In the genomic region with DNA sequence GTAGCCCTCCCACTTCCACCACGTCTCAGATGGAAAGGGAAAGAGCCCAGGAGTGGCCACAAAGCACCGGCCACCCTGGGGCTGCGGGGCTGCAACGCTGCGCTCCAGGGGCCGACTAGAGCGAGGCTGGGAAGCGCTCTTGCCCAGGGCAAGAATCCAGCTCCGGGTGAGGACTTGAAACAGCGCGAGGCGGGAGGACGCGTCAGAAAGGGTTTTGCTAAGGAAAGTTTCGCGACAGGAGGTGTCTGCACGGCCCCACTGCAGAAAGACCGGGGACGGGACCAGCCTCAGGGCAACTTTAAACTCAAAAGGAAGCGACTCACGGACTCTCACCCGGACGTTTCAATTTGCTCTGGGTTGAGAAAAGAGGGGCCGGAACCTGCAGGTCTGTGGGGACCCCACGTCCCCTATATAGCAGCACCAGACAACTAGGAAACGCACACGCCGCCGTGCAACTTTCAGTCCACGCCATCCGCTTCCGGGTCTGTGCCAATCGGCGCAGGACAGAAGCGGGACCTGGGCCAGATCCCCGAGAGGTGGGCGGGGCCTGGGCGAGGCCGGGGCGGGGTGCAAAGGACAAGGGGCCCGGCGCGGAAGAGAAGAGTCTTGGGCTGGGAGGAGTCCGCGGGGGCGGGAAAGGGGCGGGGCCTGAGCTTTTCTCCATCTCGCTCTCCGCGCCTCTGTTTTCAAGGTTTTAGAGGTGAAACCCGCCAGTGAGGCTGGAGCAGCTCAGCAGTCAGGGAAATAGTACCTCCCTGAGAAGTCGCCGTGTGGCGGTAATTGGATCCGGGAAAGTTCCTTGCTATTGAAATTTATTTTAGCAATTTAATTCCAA, we compare ENCODE assay signal across 8 cellular contexts. TPM values are rescaled to one million over a fixed set of nuclear protein-coding genes. Genes with fewer than 3 reads are reported as not detected.
DNase-seq lines count a peak whose midpoint lies in the region; ATAC-seq lines count a peak whose summit lies in the region.

A gene (minus strand): TSS at position 488 of the 835 bp plus-strand sequence. CDS start 6,792 bp downstream, outside the sequence.

- DNase-seq in AML-193 (lab: John Stamatoyannopoulos, UW) (peak; percentile 90 to 91), NCI-H524 (lab: John Stamatoyannopoulos, UW) (peak; percentile 72 to 81), cortex of kidney (lab: John Stamatoyannopoulos, UW) (peak; percentile 33), left lobe of liver (ENCODE audit: low spot score) (peak; percentile 92)
- peak; percentile 100 for DNase-seq in activated CD4-positive, alpha-beta T cell treated with anti-CD3 and anti-CD28 coated beads, Interleukin-2, amount 10 ng/mL, durations not matched to agents 24 days and 14 days
- DNase-seq in stimulated activated CD4-positive, alpha-beta T cell treated with anti-CD3 and anti-CD28 coated beads, Interleukin-1b, Interleukin-23, amount 100 ng/mL, for 48 hours, result peak; percentile 99

- H3K4me1 Mint-ChIP-seq in activated CD4-positive, alpha-beta T cell treated with anti-CD3 and anti-CD28 coated beads, Interleukin-2, amount 10 ng/mL, durations not matched to agents 24 days and 14 days, result peaks cover 15% of the 10 kb centered on the region

- intact Hi-C loops in activated CD4-positive, alpha-beta T cell treated with anti-CD3 and anti-CD28 coated beads, Interleukin-2, amount 10 ng/mL, durations not matched to agents 24 days and 14 days (cut with micrococcal nuclease), result loop anchor here (1.0 to 10.0 kb wide), 7 partner anchors 20 to 468 kb away; a partner anchor contains a TSS

- peaks cover 44% of the 10 kb centered on the region for H3K36me3 Mint-ChIP-seq in activated CD4-positive, alpha-beta T cell treated with anti-CD3 and anti-CD28 coated beads, Interleukin-2, amount 10 ng/mL, durations not matched to agents 24 days and 14 days (ENCODE audit: low read depth)

- peaks cover 24% of the 10 kb centered on the region for H3K9me3 Mint-ChIP-seq in activated CD4-positive, alpha-beta T cell treated with anti-CD3 and anti-CD28 coated beads, Interleukin-2, amount 10 ng/mL, durations not matched to agents 24 days and 14 days

- ATAC-seq in GM19043 (IDR thresholded peaks at IDR 0.05; ENCODE audit: low read depth, unreplicated experiment) (peak; percentile 95), HG03342 (IDR thresholded peaks at IDR 0.05; ENCODE audit: unreplicated experiment) (peak; percentile 95), left lobe of liver (peak; percentile 100)

- peak within 1 kb of the TSS; percentile 95 for H3K27ac Mint-ChIP-seq in activated CD4-positive, alpha-beta T cell treated with anti-CD3 and anti-CD28 coated beads, Interleukin-2, amount 10 ng/mL, durations not matched to agents 24 days and 14 days

- H3K4me3 Mint-ChIP-seq in activated CD4-positive, alpha-beta T cell treated with anti-CD3 and anti-CD28 coated beads, Interleukin-2, amount 10 ng/mL, durations not matched to agents 24 days and 14 days, result peak within 1 kb of the TSS; percentile 97

- no peaks in the 10 kb centered on the region for H3K27me3 Mint-ChIP-seq in activated CD4-positive, alpha-beta T cell treated with anti-CD3 and anti-CD28 coated beads, Interleukin-2, amount 10 ng/mL, durations not matched to agents 24 days and 14 days

RNA-seq across cellular contexts. Expression of the gene that starts here (rescaled TPM):
- 8.9 TPM in 2 replicates for total RNA-seq in activated CD4-positive, alpha-beta T cell treated with anti-CD3 and anti-CD28 coated beads, Interleukin-2, amount 10 ng/mL, durations not matched to agents 24 days and 14 days
- 0.75 TPM for total RNA-seq in left lobe of liver

Comparison
In these comparisons a context has a peak if more than half of its experiments do, and no peak if none do; other contexts are left out.
1. Peak in every context shown above with its lines: DNase-seq and ATAC-seq.
2. Peak in DNase-seq and ATAC-seq in left lobe of liver; RNA of the gene not detected or under 1 TPM.
3. DNase-seq: peak in every context shown above with its lines; median percentile 100 in activated CD4-positive, alpha-beta T cell treated with anti-CD3 and anti-CD28 coated beads, Interleukin-2, amount 10 ng/mL, durations not matched to agents 24 days and 14 days; 99 in stimulated activated CD4-positive, alpha-beta T cell treated with anti-CD3 and anti-CD28 coated beads, Interleukin-1b, Interleukin-23, amount 100 ng/mL, for 48 hours; 92 in left lobe of liver; 90 in AML-193; 76 in NCI-H524; 33 in cortex of kidney.